26 cellular contexts compared by ENCODE assay signal in the genomic region with DNA sequence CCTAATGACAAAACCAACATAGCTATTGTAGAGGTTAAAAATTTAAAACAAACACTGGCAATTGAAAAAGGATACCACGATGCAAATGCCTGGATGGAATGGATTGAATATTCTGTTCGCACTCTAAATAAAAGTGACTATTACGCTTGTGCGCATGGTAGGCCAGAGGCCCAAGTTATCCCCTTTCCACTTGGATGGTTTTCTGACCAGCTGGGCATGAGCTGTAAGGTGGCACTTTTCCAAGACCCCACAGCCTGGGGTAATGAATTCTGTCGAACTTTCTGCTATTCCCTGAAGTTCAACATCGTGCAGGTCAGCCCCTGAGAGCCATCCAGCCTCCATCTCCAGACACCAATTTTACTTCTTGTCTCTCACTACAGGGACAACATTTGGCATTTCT. TPM values are rescaled to one million over a fixed set of nuclear protein-coding genes. Genes with fewer than 3 reads are reported as not detected.
"Had no signal": no experiment of that assay in that cellular context is flagged by ENCODE, and none has a peak within 500 bp of the region (broad histone marks: within the 10 kb centered on the region; RNA-seq: fewer than 3 reads in every experiment).

No MANE protein-coding gene starts in this region.

- H3K4me2 ChIP-seq: hepatocyte had no signal

- H3K79me2 ChIP-seq: hepatocyte had no signal

- H2AFZ ChIP-seq: hepatocyte had no signal

- H3K9me3 ChIP-seq: colonic mucosa, esophagus squamous epithelium, gastrocnemius medialis, heart left ventricle, left lung, lower lobe of right lung had no signal

- H3K4me1 ChIP-seq: colonic mucosa, left lung had no signal

- ATAC-seq: effector memory CD8-positive, alpha-beta T cell; esophagus mucosa; gastrocnemius medialis; heart left ventricle; left cardiac atrium; left lung; left ventricle myocardium superior; lower lobe of right lung had no signal

- H3K27me3 ChIP-seq: colonic mucosa, gastrocnemius medialis had no signal

- H3K36me3 ChIP-seq: colonic mucosa, esophagus squamous epithelium, gastrocnemius medialis, heart left ventricle, left lung, lower lobe of right lung had no signal

- DNase-seq: colonic mucosa; cortex of kidney; effector CD8-positive, alpha-beta T cell; effector memory CD8-positive, alpha-beta T cell; endodermal cell; erythroblast; esophagus squamous epithelium; foreskin fibroblast; foreskin melanocyte; gastrocnemius medialis; heart left ventricle; hypothalamus; immature natural killer cell; islet precursor cell; kidney; kidney glomerular epithelial cell; left cardiac atrium; left lung; left ventricle myocardium superior; lower lobe of right lung; mesendoderm; midbrain had no signal

- H3K27ac ChIP-seq: colonic mucosa, epithelial cell of prostate, esophagus squamous epithelium, gastrocnemius medialis, heart left ventricle, hepatocyte, left lung, lower lobe of right lung had no signal

- H3K4me3 ChIP-seq: colonic mucosa, esophagus squamous epithelium, gastrocnemius medialis, heart left ventricle, hepatocyte, left lung, lower lobe of right lung had no signal

RNA-seq across cellular contexts. Expression of a gene that starts 5.4 kb away (rescaled TPM):
- total RNA-seq: mononuclear cell had no signal
- polyA plus RNA-seq: immature natural killer cell had no signal
